ENCODE assay signal across 8 cellular contexts in genomic region chr19:23758187-23759074, GRCh38. TPM values are rescaled to one million over a fixed set of nuclear protein-coding genes. Genes with fewer than 3 reads are reported as not detected.
DNase-seq lines count a peak whose midpoint lies in the region; ATAC-seq, FAIRE-seq and TF ChIP-seq lines count a peak whose summit lies in the region.

ZNF681 (minus strand) TSS chr19:23758891; CDS start chr19:23758749, 142 bp downstream.

- H3K27me3 Mint-ChIP-seq in CD8-positive, alpha-beta memory T cell: no peaks in the 10 kb centered on the region

- in situ Hi-C loops in Panc1 (cut with HindIII; ENCODE audit: low pct_unique_long_range_greater_than_20kb, low sequenced_read_pairs): no loop called here

- peak within 1 kb of the TSS; percentile 88 for H3K27ac ChIP-seq in CD8-positive, alpha-beta memory T cell (ENCODE audit: low read depth, low read length)
- H3K27ac ChIP-seq in Panc1 (ENCODE audit: low read length) (peak within 1 kb of the TSS; percentile 86), substantia nigra (ENCODE audit: low read depth, low read length, poor library complexity, severe bottlenecking) (peak within 1 kb of the TSS; percentile 2)

- H3K9me3 Mint-ChIP-seq in CD8-positive, alpha-beta memory T cell: no peaks in the 10 kb centered on the region

- H3K36me3 ChIP-seq in CD8-positive, alpha-beta memory T cell (ENCODE audit: insufficient read depth, low read length): no peaks in the 10 kb centered on the region
- H3K36me3 ChIP-seq in Panc1 (ENCODE audit: control insufficient read depth, insufficient read depth, low read length): no peaks in the 10 kb centered on the region

- intact Hi-C loops in Panc1 (cut with micrococcal nuclease; ENCODE audit: unreplicated experiment): no loop called here

- DNase-seq in CD8-positive, alpha-beta memory T cell: peak; percentile 74 to 94 (median 87)
- DNase-seq in Panc1 (ENCODE audit: low read depth, low spot score): peak; percentile 66
- peak; percentile 38 for DNase-seq in activated gamma-delta T cell (lab: John Stamatoyannopoulos, UW)
- DNase-seq in frontal cortex (ENCODE audit: low spot score in 2 of 2): peak; percentile 47 to 74
- DNase-seq in non-pigmented ciliary epithelial cell (ENCODE audit: low read depth): peak; percentile 68
- peak; percentile 18 to 94 (median 79) for DNase-seq in substantia nigra (lab: John Stamatoyannopoulos, UW)

- H3K4me3 Mint-ChIP-seq in CD8-positive, alpha-beta memory T cell: peak within 1 kb of the TSS; percentile 93 to 96 (median 95)

- peaks cover 34 to 49% (median 48%) of the 10 kb centered on the region in 3 donors for H3K4me1 Mint-ChIP-seq in CD8-positive, alpha-beta memory T cell

- no peaks in the 10 kb centered on the region for H3K9me3 ChIP-seq in CD8-positive, alpha-beta memory T cell (ENCODE audit: low read length)
- no peaks in the 10 kb centered on the region for H3K9me3 ChIP-seq in Panc1 (ENCODE audit: control insufficient read depth, insufficient read depth, low read depth, low read length)

- CTCF ChIA-PET in CD8-positive, alpha-beta memory T cell (lab: Charles Lee): interaction anchor here (0.9 to 1.8 kb wide), 6 partner anchors 10 to 363 kb away, joined by 3 to 8 read pairs (median 4); partner anchors contain the start of genes ZNF675 and ZNF91
- CTCF ChIA-PET in Panc1 (lab: Charles Lee): no interaction called here

- H3K4me1 ChIP-seq in CD8-positive, alpha-beta memory T cell (ENCODE audit: insufficient read depth, low read length): peaks cover 14% of the 10 kb centered on the region
- H3K4me1 ChIP-seq in Panc1 (ENCODE audit: control insufficient read depth, insufficient read depth, low read length): peaks cover 4% of the 10 kb centered on the region; the same call in 1 of the 2 replicates

- TF ChIP-seq CTCF in Panc1 (IDR thresholded peaks at IDR 0.05): no peak

- peaks cover 8 to 25% (median 10%) of the 10 kb centered on the region in 3 donors for H3K36me3 Mint-ChIP-seq in CD8-positive, alpha-beta memory T cell

- no TSS peak for BruUV-seq in Panc1 (replicated peaks; lab: Mats Ljungman, UMichigan)

- no peak for FAIRE-seq in frontal cortex (lab: Jason Lieb, UNC)

- POLR2A ChIA-PET in CD8-positive, alpha-beta memory T cell (lab: Charles Lee): interaction anchor here (0.6 to 3.0 kb wide), 11 partner anchors 9 to 1923 kb away, joined by 3 to 20 read pairs (median 6); partner anchors contain the start of genes ZNF254, ZNF675, ZNF726 and ZNF91
- POLR2A ChIA-PET in Panc1 (lab: Charles Lee): interaction anchor here (0.6 kb wide), 1 partner anchor 54 kb away, joined by 3 read pairs; no protein-coding TSS in a partner anchor

- H3K27ac Mint-ChIP-seq in CD8-positive, alpha-beta memory T cell: peak within 1 kb of the TSS; percentile 94 to 99 (median 98)

- peak within 1 kb of the TSS; percentile 90 for H3K4me3 ChIP-seq in CD8-positive, alpha-beta memory T cell (ENCODE audit: low read length)
- H3K4me3 ChIP-seq in Panc1 (ENCODE audit: low read depth in 2 of 2, low read length in 2 of 2): peak within 1 kb of the TSS; percentile 83 to 88

- ATAC-seq in GM19395 (IDR thresholded peaks at IDR 0.05; ENCODE audit: unreplicated experiment) (peak; percentile 83), HG03571 (IDR thresholded peaks at IDR 0.05; ENCODE audit: unreplicated experiment) (peak; percentile 73), Panc1 (peak; percentile 91)

- no peaks in the 10 kb centered on the region for H3K27me3 ChIP-seq in CD8-positive, alpha-beta memory T cell (ENCODE audit: insufficient read depth, low read length, poor library complexity, severe bottlenecking)
- H3K27me3 ChIP-seq in Panc1 (ENCODE audit: control insufficient read depth, insufficient read depth, low read length): no peaks in the 10 kb centered on the region

RNA-seq across cellular contexts. Expression of gene ZNF681, which starts in this region (rescaled TPM):
- total RNA-seq in CD8-positive, alpha-beta memory T cell: 1 to 10 TPM; 4.6 to 4.9 TPM
- 1.6 TPM for polyA plus RNA-seq in CD8-positive, alpha-beta memory T cell
- total RNA-seq in Panc1 (2021; ENCODE audit: unreplicated experiment): 2.0 TPM
- polyA plus RNA-seq in Panc1 (2012; ENCODE audit: insufficient read length): 1.2 TPM
- 21.6 TPM for total RNA-seq in frontal cortex

Comparison
In these comparisons a context has a peak if more than half of its experiments do, and no peak if none do; other contexts are left out.
1. Peak in every context shown above with its lines: DNase-seq, ATAC-seq, H3K4me3 ChIP-seq and H3K27ac ChIP-seq.
2. H3K27ac ChIP-seq: peak in every context shown above with its lines; median percentile 88 in CD8-positive, alpha-beta memory T cell; 86 in Panc1; 2 in substantia nigra.